8 cellular contexts compared by ENCODE assay signal in the genomic region with DNA sequence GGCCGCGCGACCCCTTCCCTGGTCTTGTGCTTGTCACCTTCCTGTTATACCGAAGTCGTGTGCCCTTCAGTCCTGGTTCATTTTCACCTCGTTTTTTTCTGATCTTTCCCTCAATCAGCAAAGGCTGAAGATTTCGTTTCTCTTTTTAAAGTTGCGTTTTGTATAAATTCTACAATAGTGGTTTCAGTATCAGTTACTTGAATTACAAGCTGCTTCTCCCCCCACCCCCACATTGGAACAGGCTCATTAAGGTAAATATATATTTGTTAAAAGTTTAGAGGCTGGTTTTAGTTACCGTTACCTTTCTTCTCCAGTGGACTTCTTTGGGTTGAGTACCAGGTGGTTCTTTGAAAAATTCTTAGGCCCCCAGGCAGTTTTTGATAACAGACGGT. TPM values are rescaled to one million over a fixed set of nuclear protein-coding genes. Genes with fewer than 3 reads are reported as not detected.
DNase-seq lines count a peak whose midpoint lies in the region; ATAC-seq lines count a peak whose summit lies in the region.

No MANE protein-coding gene starts in this region.

- H3K4me1 Mint-ChIP-seq in natural killer cell treated with Interleukin-12 subunit alpha and Interleukin-12 subunit beta and Interleukin-15 and Interleukin-18, amount 100 ng/mL, for 72 hours (ENCODE audit: low read depth in 2 of 2), result peaks cover 31 to 62% of the 10 kb centered on the region in 2 donors

- H3K4me1 ChIP-seq in HUES6 (ENCODE audit: control insufficient read depth, insufficient read depth, low read length), result peaks cover 28% of the 10 kb centered on the region

- H3K9me3 ChIP-seq in HUES6 (ENCODE audit: control insufficient read depth, insufficient read depth, low read depth, low read length), result no peaks in the 10 kb centered on the region

- no peak for DNase-seq in caudate nucleus (lab: John Stamatoyannopoulos, UW)
- no peak for DNase-seq in natural killer cell treated with Interleukin-12 subunit alpha and Interleukin-12 subunit beta and Interleukin-15 and Interleukin-18, amount 100 ng/mL, for 72 hours (ENCODE audit: low spot score)
- DNase-seq in NCI-H524 treated with DMSO at 0.1 percent for 48 hours (lab: John Stamatoyannopoulos, UW), result no peak
- DNase-seq in sciatic nerve (ENCODE audit: low spot score), result no peak
- no peak for DNase-seq in NCI-H1092 treated with DMSO at 0.1 percent for 48 hours (lab: John Stamatoyannopoulos, UW)

- H3K27me3 ChIP-seq in HUES6 (ENCODE audit: control insufficient read depth, insufficient read depth, low read length), result no peaks in the 10 kb centered on the region

- no peak for ATAC-seq in natural killer cell treated with Interleukin-12 subunit alpha and Interleukin-12 subunit beta and Interleukin-15 and Interleukin-18, amount 100 ng/mL, for 72 hours
- ATAC-seq in HG02840 (IDR thresholded peaks at IDR 0.05; ENCODE audit: low FRiP score, unreplicated experiment) (no peak), sciatic nerve (no peak)

- H3K36me3 Mint-ChIP-seq in natural killer cell treated with Interleukin-12 subunit alpha and Interleukin-12 subunit beta and Interleukin-15 and Interleukin-18, amount 100 ng/mL, for 72 hours, result peaks cover 16% of the 10 kb centered on the region

- peak overlapping the region; percentile 97 for H3K4me3 Mint-ChIP-seq in natural killer cell treated with Interleukin-12 subunit alpha and Interleukin-12 subunit beta and Interleukin-15 and Interleukin-18, amount 100 ng/mL, for 72 hours

- peak overlapping the region; percentile 94 to 95 for H3K27ac Mint-ChIP-seq in natural killer cell treated with Interleukin-12 subunit alpha and Interleukin-12 subunit beta and Interleukin-15 and Interleukin-18, amount 100 ng/mL, for 72 hours

- peak overlapping the region; percentile 88 for H3K4me3 ChIP-seq in GM08714 (ENCODE audit: low read length)
- peak overlapping the region; percentile 99 for H3K4me3 ChIP-seq in HUES6 (ENCODE audit: low read depth, low read length)

- peak overlapping the region; percentile 94 for H3K9ac ChIP-seq in HUES6 (ENCODE audit: low read length)

- H3K27ac ChIP-seq in HUES6 (ENCODE audit: low read depth, low read length), result peak overlapping the region; percentile 98; the same call in 1 of the 2 replicates
- H3K27ac ChIP-seq in caudate nucleus (ENCODE audit: low read depth, low read length), result peak overlapping the region; percentile 94

- H3K9me3 Mint-ChIP-seq in natural killer cell treated with Interleukin-12 subunit alpha and Interleukin-12 subunit beta and Interleukin-15 and Interleukin-18, amount 100 ng/mL, for 72 hours, result no peaks in the 10 kb centered on the region

- peaks cover 28% of the 10 kb centered on the region for H3K36me3 ChIP-seq in HUES6 (ENCODE audit: control insufficient read depth, insufficient read depth, low read length)

- intact Hi-C loops in sciatic nerve (cut with DNase I), result no loop called here

- H3K27me3 Mint-ChIP-seq in natural killer cell treated with Interleukin-12 subunit alpha and Interleukin-12 subunit beta and Interleukin-15 and Interleukin-18, amount 100 ng/mL, for 72 hours, result no peaks in the 10 kb centered on the region

RNA-seq across cellular contexts. Expression of gene SUB1, which starts 0.9 kb away (rescaled TPM):
- 100 to 1,000 TPM; 195 to 273 TPM for total RNA-seq in natural killer cell treated with Interleukin-12 subunit alpha and Interleukin-12 subunit beta and Interleukin-15 and Interleukin-18, amount 100 ng/mL, for 72 hours
- total RNA-seq in sciatic nerve, result 147 TPM
